Comparison of ENCODE assay signal across 17 cellular contexts in genomic region chr17:948284-948852, GRCh38. TPM values are rescaled to one million over a fixed set of nuclear protein-coding genes. Genes with fewer than 3 reads are reported as not detected.
A peak's percentile ranks its signal among the peaks of the same experiment; 100 is the strongest.
DNase-seq lines count a peak whose midpoint lies in the region; ATAC-seq, FAIRE-seq and TF ChIP-seq lines count a peak whose summit lies in the region.
"Had no signal": no experiment of that assay in that cellular context is flagged by ENCODE, and none has a peak within 500 bp of the region (broad histone marks: within the 10 kb centered on the region; RNA-seq: fewer than 3 reads in every experiment).

No MANE protein-coding gene starts in this region.

- H3K36me3 ChIP-seq in endodermal cell (ENCODE audit: control insufficient read depth, insufficient read depth, low read length) (peaks cover 34% of the 10 kb centered on the region), mesenchymal stem cell (ENCODE audit: control insufficient read depth in 1 of 2, insufficient read depth in 2 of 2, low read depth in 1 of 2, low read length in 2 of 2) (peaks cover 0 to 12% of the 10 kb centered on the region in 2 experiments), HepG2 (replicated peaks in 1 of 2; ENCODE audit: control insufficient read depth in 1 of 2, insufficient read depth in 2 of 2, low read length in 2 of 2) (peaks cover 0 to 4% of the 10 kb centered on the region in 2 experiments; a peak in 2 of 5 replicates)
- H3K36me3 ChIP-seq: brain microvascular endothelial cell had no signal

- H3K18ac ChIP-seq in H9 (ENCODE audit: insufficient read length, low read depth, low read length) (no peak overlapping the region), mesenchymal stem cell (ENCODE audit: low read depth in 1 of 2, low read length in 2 of 2) (peak overlapping the region in 1 of 2 experiments; percentile 34)

- H2BK20ac ChIP-seq in H9 (ENCODE audit: low read depth, low read length, poor library complexity, severe bottlenecking): no peak overlapping the region

- FAIRE-seq in HepG2 (lab: Jason Lieb, UNC): no peak
- FAIRE-seq: GM19239 had no signal

- H4K5ac ChIP-seq in H9 (ENCODE audit: insufficient read length, low read depth, low read length): no peak overlapping the region

- H3K4me2 ChIP-seq in H9 (ENCODE audit: insufficient read depth, insufficient read length, low read length) (no peak overlapping the region), mesenchymal stem cell (ENCODE audit: low read length, poor library complexity, severe bottlenecking) (peak overlapping the region; percentile 5), HepG2 (ENCODE audit: low read depth, low read length) (no peak overlapping the region)

- ATAC-seq in HepG2: no peak
- ATAC-seq: stimulated activated effector memory CD8-positive, alpha-beta T cell treated with anti-CD3 and anti-CD28 coated beads, Interleukin-12 subunit alpha, Interleukin-12 subunit beta, amount 100 ng/mL, for 72 hours had no signal

- H3K36me3 Mint-ChIP-seq in H9 (ENCODE audit: insufficient read depth in 1 of 3, low read depth in 3 of 3): peaks cover 2 to 18% (median 16%) of the 10 kb centered on the region in 3 experiments
- H3K36me3 Mint-ChIP-seq in endodermal cell (ENCODE audit: low read depth): peaks cover 27% of the 10 kb centered on the region
- H3K36me3 Mint-ChIP-seq: activated CD4-positive, alpha-beta memory T cell treated with anti-CD3 and anti-CD28 coated beads for 36 hours; stimulated activated effector memory CD8-positive, alpha-beta T cell treated with anti-CD3 and anti-CD28 coated beads, Interleukin-12 subunit alpha, Interleukin-12 subunit beta, amount 100 ng/mL, for 72 hours had no signal

- H3K4me3 Mint-ChIP-seq in H9 (no peak overlapping the region; a peak in 1 of 5 replicates), endodermal cell (no peak overlapping the region)
- H3K4me3 Mint-ChIP-seq: activated CD4-positive, alpha-beta memory T cell treated with anti-CD3 and anti-CD28 coated beads for 36 hours; stimulated activated effector memory CD8-positive, alpha-beta T cell treated with anti-CD3 and anti-CD28 coated beads, Interleukin-12 subunit alpha, Interleukin-12 subunit beta, amount 100 ng/mL, for 72 hours; T-helper 2 cell treated with Interferon-gamma antibody and Interleukin-4, amounts not matched to agents 5 μg/mL and 100 μg/mL, for 36 hours had no signal

- H3K9me3 ChIP-seq in H9 (ENCODE audit: control insufficient read depth, low read depth, low read length) (no peaks in the 10 kb centered on the region), endodermal cell (ENCODE audit: control insufficient read depth, low read length) (no peaks in the 10 kb centered on the region), mesenchymal stem cell (ENCODE audit: control insufficient read depth, low read length) (no peaks in the 10 kb centered on the region), HepG2 (ENCODE audit: low read length) (no peaks in the 10 kb centered on the region)

- no peak overlapping the region for H3K56ac ChIP-seq in H9 (ENCODE audit: insufficient read length, low read depth, low read length)

- H3K4ac ChIP-seq in H9 (ENCODE audit: low read depth, low read length): no peak overlapping the region
- H3K4ac ChIP-seq in mesenchymal stem cell (ENCODE audit: low read depth in 1 of 2, low read length in 2 of 2): no peak overlapping the region

- H2BK15ac ChIP-seq in H9 (ENCODE audit: low read depth, low read length) (no peak overlapping the region), mesenchymal stem cell (ENCODE audit: low read depth, poor library complexity, severe bottlenecking) (peak overlapping the region; percentile 69)

- TF ChIP-seq POLR2A in HepG2 (IDR thresholded peaks at IDR 0.05; ENCODE audit: insufficient read depth in 1 of 2, low read depth in 2 of 2, low read length in 2 of 2): no peak

- H4K20me1 ChIP-seq in H9 (ENCODE audit: control insufficient read depth, insufficient read depth, insufficient read length) (no peaks in the 10 kb centered on the region), HepG2 (ENCODE audit: insufficient read depth, low read length) (no peaks in the 10 kb centered on the region)

- H3K23ac ChIP-seq in H9 (ENCODE audit: insufficient read length, low read depth, low read length) (no peak overlapping the region), mesenchymal stem cell (ENCODE audit: low read length in 2 of 2) (peak overlapping the region in 1 of 2 experiments; percentile 70)

- H3K9me3 Mint-ChIP-seq in H9: no peaks in the 10 kb centered on the region
- no peaks in the 10 kb centered on the region for H3K9me3 Mint-ChIP-seq in endodermal cell
- H3K9me3 Mint-ChIP-seq: activated CD4-positive, alpha-beta memory T cell treated with anti-CD3 and anti-CD28 coated beads for 36 hours; stimulated activated effector memory CD8-positive, alpha-beta T cell treated with anti-CD3 and anti-CD28 coated beads, Interleukin-12 subunit alpha, Interleukin-12 subunit beta, amount 100 ng/mL, for 72 hours; T-helper 2 cell treated with Interferon-gamma antibody and Interleukin-4, amounts not matched to agents 5 μg/mL and 100 μg/mL, for 36 hours had no signal

- TF ChIP-seq CTCF in H9 (conservative IDR thresholded peaks at IDR 0.05) (no peak), endodermal cell (conservative IDR thresholded peaks at IDR 0.05) (no peak), HepG2 (CRISPR knock-in tag; IDR thresholded peaks at IDR 0.05) (no peak)

- no peak overlapping the region for H4K91ac ChIP-seq in H9 (ENCODE audit: insufficient read length, low read depth, low read length)
- H4K91ac ChIP-seq in mesenchymal stem cell (ENCODE audit: low read length): no peak overlapping the region

- H3K27me3 ChIP-seq in H9 (ENCODE audit: insufficient read depth, low read length) (no peaks in the 10 kb centered on the region), endodermal cell (ENCODE audit: control insufficient read depth, insufficient read depth, low read length, poor library complexity, severe bottlenecking) (no peaks in the 10 kb centered on the region), mesenchymal stem cell (ENCODE audit: control insufficient read depth in 1 of 2, insufficient read depth in 1 of 2, low read length in 2 of 2) (peaks cover 0 to 12% of the 10 kb centered on the region in 2 experiments), HepG2 (ENCODE audit: control insufficient read depth in 1 of 2, insufficient read depth in 2 of 2, low read length in 2 of 2) (no peaks in the 10 kb centered on the region)

- H3K9ac ChIP-seq in H9 (ENCODE audit: extremely low read depth, insufficient read length, low read length): no peak overlapping the region
- H3K9ac ChIP-seq in endodermal cell (ENCODE audit: extremely low read depth, low read length, poor library complexity, severe bottlenecking): no peak overlapping the region
- H3K9ac ChIP-seq in mesenchymal stem cell (ENCODE audit: low read length): peak overlapping the region; percentile 6
- H3K9ac ChIP-seq in HepG2 (ENCODE audit: insufficient read depth, low read depth, low read length): no peak overlapping the region

- H3K4me1 ChIP-seq in H9 (ENCODE audit: insufficient read depth, low read length) (peaks cover 5% of the 10 kb centered on the region; the same call in 1 of the 2 replicates), endodermal cell (ENCODE audit: control insufficient read depth, insufficient read depth, low read length) (peaks cover 9% of the 10 kb centered on the region), mesenchymal stem cell (ENCODE audit: control insufficient read depth, insufficient read depth, low read depth, low read length) (peaks cover 27% of the 10 kb centered on the region), HepG2 (ENCODE audit: insufficient read depth, low read length) (peaks cover 20% of the 10 kb centered on the region)

- H3K27ac Mint-ChIP-seq in H9 (peak overlapping the region in 2 of 3 experiments; percentile 62 to 88; a peak in 2 of 7 replicates), endodermal cell (peak overlapping the region; percentile 87)
- H3K27ac Mint-ChIP-seq: activated CD4-positive, alpha-beta memory T cell treated with anti-CD3 and anti-CD28 coated beads for 36 hours; stimulated activated effector memory CD8-positive, alpha-beta T cell treated with anti-CD3 and anti-CD28 coated beads, Interleukin-12 subunit alpha, Interleukin-12 subunit beta, amount 100 ng/mL, for 72 hours; T-helper 2 cell treated with Interferon-gamma antibody and Interleukin-4, amounts not matched to agents 5 μg/mL and 100 μg/mL, for 36 hours had no signal

- H3K27me3 Mint-ChIP-seq in H9 (ENCODE audit: low read depth) (no peaks in the 10 kb centered on the region), endodermal cell (ENCODE audit: insufficient read depth) (no peaks in the 10 kb centered on the region)

- H3K4me1 Mint-ChIP-seq in H9: peaks cover 32 to 40% of the 10 kb centered on the region in 2 experiments
- peaks cover 27% of the 10 kb centered on the region for H3K4me1 Mint-ChIP-seq in endodermal cell
- H3K4me1 Mint-ChIP-seq: stimulated activated effector memory CD8-positive, alpha-beta T cell treated with anti-CD3 and anti-CD28 coated beads, Interleukin-12 subunit alpha, Interleukin-12 subunit beta, amount 100 ng/mL, for 72 hours had no signal

- TF ChIP-seq EP300 in HepG2 (IDR thresholded peaks at IDR 0.05; ENCODE audit: low read depth in 2 of 2, low read length in 2 of 2) (no peak), HepG2 (CRISPR knock-in tag; IDR thresholded peaks at IDR 0.05; ENCODE audit: borderline replicate concordance) (no peak)

- peak; percentile 40 for DNase-seq in AG08395 (ENCODE audit: low spot score)
- DNase-seq in H9: peak; percentile 87
- peak; percentile 89 for DNase-seq in endodermal cell
- peak; percentile 41 for DNase-seq in mesenchymal stem cell
- DNase-seq in HepG2 (ENCODE audit: low spot score): no peak
- no peak for DNase-seq in NCI-H345 treated with DMSO at 0.1 percent for 48 hours (lab: John Stamatoyannopoulos, UW; ENCODE audit: unreplicated experiment)
- no peak for DNase-seq in activated CD4-positive, alpha-beta T cell treated with anti-CD3 and anti-CD28 coated beads, Interleukin-2, amount 50 U/mL, for 48 hours
- DNase-seq in mucosa of gallbladder (ENCODE audit: low spot score): no peak
- DNase-seq: activated CD4-positive, alpha-beta memory T cell treated with anti-CD3 and anti-CD28 coated beads for 36 hours; brain microvascular endothelial cell; GDM1; MM.1S; NCI-H446 treated with DMSO at 0.1 percent for 48 hours; stimulated activated CD4-positive, alpha-beta T cell treated with anti-CD3 and anti-CD28 coated beads, Interleukin-4, amount 100 ng/mL, for 1 hour had no signal

- TF ChIP-seq RAD21 in HepG2 (CRISPR knock-in tag; IDR thresholded peaks at IDR 0.05): no peak

- intact Hi-C loops in HepG2 (cut with micrococcal nuclease; ENCODE audit: unreplicated experiment): no loop called here

- no peak overlapping the region for H3T11ph ChIP-seq in H9 (ENCODE audit: low read length)

- H3K4me3 ChIP-seq in endodermal cell (ENCODE audit: low read length): no peak overlapping the region
- H3K4me3 ChIP-seq in mesenchymal stem cell (ENCODE audit: insufficient read depth in 1 of 2, low read depth in 1 of 2, low read length in 2 of 2): no peak overlapping the region
- H3K4me3 ChIP-seq in HepG2 (replicated peaks in 1 of 3; ENCODE audit: insufficient read depth in 1 of 3, low read depth in 2 of 3, low read length in 3 of 3): no peak overlapping the region

- no peak overlapping the region for H2AFZ ChIP-seq in H9 (ENCODE audit: low read length)
- no peak overlapping the region for H2AFZ ChIP-seq in mesenchymal stem cell (ENCODE audit: low read depth, low read length)
- no peak overlapping the region for H2AFZ ChIP-seq in HepG2 (ENCODE audit: low read length)

- H2BK12ac ChIP-seq in H9 (ENCODE audit: insufficient read length, low read depth, low read length) (no peak overlapping the region), mesenchymal stem cell (ENCODE audit: low read length in 2 of 2) (peak overlapping the region in 1 of 2 experiments; percentile 83)

- H2AK5ac ChIP-seq in H9 (ENCODE audit: insufficient read length, low read length) (no peak overlapping the region), mesenchymal stem cell (ENCODE audit: low read length, severe bottlenecking) (no peak overlapping the region)

- POLR2A ChIA-PET in HepG2 (lab: Yijun Ruan, JAX): no interaction called here

- H3K79me2 ChIP-seq in H9 (ENCODE audit: insufficient read depth, low read length): no peaks in the 10 kb centered on the region
- peaks cover 8% of the 10 kb centered on the region for H3K79me2 ChIP-seq in HepG2 (ENCODE audit: insufficient read depth, low read length)

- CTCF ChIA-PET in HepG2 (lab: Yijun Ruan, JAX; ENCODE audit: low intra/inter-chr PET ratio, low total read pairs): no interaction called here

- H2BK5ac ChIP-seq in H9 (ENCODE audit: insufficient read length, low read length) (no peak overlapping the region), mesenchymal stem cell (ENCODE audit: low read depth, low read length, poor library complexity, severe bottlenecking) (no peak overlapping the region)

- H2BK120ac ChIP-seq in H9 (ENCODE audit: low read depth, low read length, poor library complexity, severe bottlenecking) (no peak overlapping the region), mesenchymal stem cell (ENCODE audit: low read depth, low read length) (peak overlapping the region; percentile 49)

- no TSS peak for BruUV-seq in HepG2 (replicated peaks; lab: Mats Ljungman, UMichigan)

- in situ Hi-C loops in HepG2 (cut with HindIII; ENCODE audit: extremely low pct_ligation_motif_present, low pct_unique_long_range_greater_than_20kb): no loop called here

- H3K23me2 ChIP-seq in H9 (ENCODE audit: insufficient read length, low read depth, low read length, poor library complexity, severe bottlenecking): peaks cover 3% of the 10 kb centered on the region

- no peak overlapping the region for H3K27ac ChIP-seq in H9 (ENCODE audit: insufficient read length, low read depth, low read length)
- peak overlapping the region; percentile 75 for H3K27ac ChIP-seq in endodermal cell (ENCODE audit: low read depth, low read length)
- peak overlapping the region; percentile 72 for H3K27ac ChIP-seq in mesenchymal stem cell (ENCODE audit: low read length, poor library complexity, severe bottlenecking)
- no peak overlapping the region for H3K27ac ChIP-seq in HepG2 (ENCODE audit: extremely low read length, insufficient read depth, low read length)
- H3K27ac ChIP-seq: brain microvascular endothelial cell had no signal

- H4K8ac ChIP-seq in H9 (replicated peaks; ENCODE audit: insufficient read length, low read depth, low read length) (no peak overlapping the region), mesenchymal stem cell (ENCODE audit: low read length) (peak overlapping the region; percentile 75)

- peaks cover 4% of the 10 kb centered on the region for H3K79me1 ChIP-seq in H9 (ENCODE audit: insufficient read depth, low read depth, low read length, poor library complexity, severe bottlenecking)
- peaks cover 21% of the 10 kb centered on the region for H3K79me1 ChIP-seq in mesenchymal stem cell (replicated peaks; ENCODE audit: low read length, poor library complexity, severe bottlenecking)

- no CpG with 5 or more reads among the region's 25 CpGs for WGBS in H9 (ENCODE audit: extremely low coverage, insufficient read length, low lambda C conversion rate)
- WGBS in endodermal cell (ENCODE audit: insufficient coverage in 1 of 2, insufficient read length in 1 of 2), 2 experiments: 86 to 95% methylated on average over 12 to 19 of the region's 25 CpGs
- 78% methylated on average over 11 of the region's 25 CpGs for WGBS in mesenchymal stem cell
- 93% methylated on average over 21 of the region's 25 CpGs for WGBS in HepG2 (ENCODE audit: low lambda C conversion rate)

- no peak overlapping the region for H3K14ac ChIP-seq in H9 (ENCODE audit: insufficient read depth, low read length)
- H3K14ac ChIP-seq in mesenchymal stem cell (ENCODE audit: low read length in 2 of 2): no peak overlapping the region

RNA-seq across cellular contexts. Expression of gene NXN, which starts 31.2 kb away (rescaled TPM):
- 91.7 and 93.6 TPM in 2 replicates for total RNA-seq in H9 (2021)
- total RNA-seq in endodermal cell: 100 to 1,000 TPM; 124 to 201 TPM
- polyA plus RNA-seq in endodermal cell (2013, experiment 1 of 2): 132 TPM
- 112 TPM for polyA plus RNA-seq in endodermal cell (2013, experiment 2 of 2)
- 83.3 TPM for polyA plus RNA-seq in mesenchymal stem cell (2013, experiment 1 of 2)
- polyA plus RNA-seq in mesenchymal stem cell (2013, experiment 2 of 2): 82.4 TPM
- total RNA-seq in HepG2 (2016; rRNA removed; fragmentation: Illumina TruSeq; extraction: Trizol): 21.3 and 22.2 TPM in 2 replicates
- total RNA-seq in HepG2 (2016; cell fraction: cytosol; rRNA removed; fragmentation: Illumina TruSeq; extraction: Trizol; ENCODE audit: low read depth): 13.3 and 13.9 TPM in 2 replicates
- total RNA-seq in HepG2 (2016; cell fraction: insoluble cytoplasmic fraction; rRNA removed; fragmentation: Illumina TruSeq; extraction: Trizol): 16.8 and 27.5 TPM in 2 replicates
- 21.1 and 21.3 TPM in 2 replicates for total RNA-seq in HepG2 (2016; cell fraction: membrane; rRNA removed; fragmentation: Illumina TruSeq; extraction: Trizol)
- 15.4 and 15.6 TPM in 2 replicates for total RNA-seq in HepG2 (2016; cell fraction: nucleus; rRNA removed; fragmentation: Illumina TruSeq; extraction: Trizol)
- 22.3 and 24.3 TPM in 2 replicates for polyA plus RNA-seq in HepG2 (2011; rRNA removed)
- polyA plus RNA-seq in HepG2 (2011; cell fraction: cytosol; rRNA removed): 21.0 and 28.9 TPM in 2 replicates
- 17.8 and 20.8 TPM in 2 replicates for polyA plus RNA-seq in HepG2 (2011; cell fraction: nucleus; rRNA removed)
- polyA plus RNA-seq in HepG2 (2012): 14.8 and 16.8 TPM in 2 replicates
- polyA plus RNA-seq in HepG2 (2016; cell fraction: cytosol; fragmentation: Illumina TruSeq; extraction: Trizol; ENCODE audit: low read depth): 11.0 and 11.8 TPM in 2 replicates
- polyA plus RNA-seq in HepG2 (2016; cell fraction: insoluble cytoplasmic fraction; fragmentation: Illumina TruSeq; extraction: Trizol; ENCODE audit: low read depth): 23.0 and 33.6 TPM in 2 replicates
- 21.3 and 21.9 TPM in 2 replicates for polyA plus RNA-seq in HepG2 (2016; cell fraction: membrane; fragmentation: Illumina TruSeq; extraction: Trizol; ENCODE audit: low read depth)
- polyA plus RNA-seq in HepG2 (2016; cell fraction: nucleus; fragmentation: Illumina TruSeq; extraction: Trizol; ENCODE audit: insufficient read depth, low read depth): 24.4 and 29.9 TPM in 2 replicates
- 9.8 and 67.1 TPM in 2 replicates for polyA minus RNA-seq in HepG2 (2011; rRNA and poly(A)+ RNA removed; ENCODE audit: low replicate concordance)
- polyA minus RNA-seq in HepG2 (2011; cell fraction: cytosol; rRNA and poly(A)+ RNA removed): 23.8 and 25.1 TPM in 2 replicates
- 16.8 and 18.4 TPM in 2 replicates for polyA minus RNA-seq in HepG2 (2011; cell fraction: nucleus; rRNA and poly(A)+ RNA removed)
- total RNA-seq in mucosa of gallbladder: 46.0 TPM

RNA-seq across cellular contexts. Expression of gene TIMM22, which starts 48.6 kb away (rescaled TPM):
- total RNA-seq in H9 (2021): 23.0 and 23.7 TPM in 2 replicates
- 10 to 100 TPM; 13.6 to 14.6 TPM for total RNA-seq in endodermal cell
- 13.7 TPM for polyA plus RNA-seq in endodermal cell (2013, experiment 1 of 2)
- polyA plus RNA-seq in endodermal cell (2013, experiment 2 of 2): 11.9 TPM
- 14.9 TPM for polyA plus RNA-seq in mesenchymal stem cell (2013, experiment 1 of 2)
- 15.8 TPM for polyA plus RNA-seq in mesenchymal stem cell (2013, experiment 2 of 2)
- total RNA-seq in HepG2 (2016; rRNA removed; fragmentation: Illumina TruSeq; extraction: Trizol): 15.5 and 16.3 TPM in 2 replicates
- 4.9 and 5.4 TPM in 2 replicates for total RNA-seq in HepG2 (2016; cell fraction: cytosol; rRNA removed; fragmentation: Illumina TruSeq; extraction: Trizol; ENCODE audit: low read depth)
- total RNA-seq in HepG2 (2016; cell fraction: insoluble cytoplasmic fraction; rRNA removed; fragmentation: Illumina TruSeq; extraction: Trizol): 15.6 and 15.9 TPM in 2 replicates
- total RNA-seq in HepG2 (2016; cell fraction: membrane; rRNA removed; fragmentation: Illumina TruSeq; extraction: Trizol): 11.2 and 11.4 TPM in 2 replicates
- total RNA-seq in HepG2 (2016; cell fraction: nucleus; rRNA removed; fragmentation: Illumina TruSeq; extraction: Trizol): 10.4 and 11.1 TPM in 2 replicates
- 5.9 and 6.2 TPM in 2 replicates for polyA plus RNA-seq in HepG2 (2011; rRNA removed)
- 7.1 and 7.6 TPM in 2 replicates for polyA plus RNA-seq in HepG2 (2011; cell fraction: cytosol; rRNA removed)
- 6.4 and 7.1 TPM in 2 replicates for polyA plus RNA-seq in HepG2 (2011; cell fraction: nucleus; rRNA removed)
- 6.3 and 7.0 TPM in 2 replicates for polyA plus RNA-seq in HepG2 (2012)
- 4.7 and 4.8 TPM in 2 replicates for polyA plus RNA-seq in HepG2 (2016; cell fraction: cytosol; fragmentation: Illumina TruSeq; extraction: Trizol; ENCODE audit: low read depth)
- polyA plus RNA-seq in HepG2 (2016; cell fraction: insoluble cytoplasmic fraction; fragmentation: Illumina TruSeq; extraction: Trizol; ENCODE audit: low read depth): 15.5 and 17.0 TPM in 2 replicates
- 8.7 and 9.5 TPM in 2 replicates for polyA plus RNA-seq in HepG2 (2016; cell fraction: membrane; fragmentation: Illumina TruSeq; extraction: Trizol; ENCODE audit: low read depth)
- polyA plus RNA-seq in HepG2 (2016; cell fraction: nucleus; fragmentation: Illumina TruSeq; extraction: Trizol; ENCODE audit: insufficient read depth, low read depth): 13.9 and 14.1 TPM in 2 replicates
- 13.7 and 22.2 TPM in 2 replicates for polyA minus RNA-seq in HepG2 (2011; rRNA and poly(A)+ RNA removed; ENCODE audit: low replicate concordance)
- 4.3 and 4.9 TPM in 2 replicates for polyA minus RNA-seq in HepG2 (2011; cell fraction: cytosol; rRNA and poly(A)+ RNA removed)
- polyA minus RNA-seq in HepG2 (2011; cell fraction: nucleus; rRNA and poly(A)+ RNA removed): 19.9 and 20.0 TPM in 2 replicates
- total RNA-seq in mucosa of gallbladder: 9.1 TPM

Comparison
In these comparisons a context has a peak if more than half of its experiments do, and no peak if none do; other contexts are left out.
1. DNase-seq: peak in AG08395 (single experiment), H9 (single experiment), endodermal cell (single experiment) and mesenchymal stem cell (single experiment); none in HepG2 (single experiment), NCI-H345 treated with DMSO at 0.1 percent for 48 hours (single experiment), activated CD4-positive, alpha-beta T cell treated with anti-CD3 and anti-CD28 coated beads, Interleukin-2, amount 50 U/mL, for 48 hours (0 of 2) and mucosa of gallbladder (single experiment).
2. H3K27ac ChIP-seq: peak in endodermal cell (single experiment) and mesenchymal stem cell (single experiment); none in H9 (single experiment) and HepG2 (single experiment).